Comparison of ENCODE assay signal across 14 cellular contexts in genomic region chr6:149642829-149643580, GRCh38. TPM values are rescaled to one million over a fixed set of nuclear protein-coding genes. Genes with fewer than 3 reads are reported as not detected.
DNase-seq lines count a peak whose midpoint lies in the region; ATAC-seq and TF ChIP-seq lines count a peak whose summit lies in the region.
"Had no signal": no experiment of that assay in that cellular context is flagged by ENCODE, and none has a peak within 500 bp of the region (broad histone marks: within the 10 kb centered on the region; RNA-seq: fewer than 3 reads in every experiment).

No MANE protein-coding gene starts in this region.

- peak overlapping the region; percentile 56 to 72 (median 67) for H3K27ac ChIP-seq in gastrocnemius medialis

- no peaks in the 10 kb centered on the region for H3K27me3 ChIP-seq in gastrocnemius medialis

- intact Hi-C loops in gastrocnemius medialis (cut with DNase I; ENCODE audit: low total_unique reads), result loop anchor here (10.0 kb wide), 1 partner anchor 222 kb away; the partner anchor contains the start of gene LRP11
- intact Hi-C loops in mucosa of descending colon (cut with DNase I, micrococcal nuclease), result no loop called here

- peaks cover 21 to 31% of the 10 kb centered on the region in 2 donors for H3K4me1 ChIP-seq in gastrocnemius medialis
- H3K4me1 ChIP-seq in mucosa of descending colon (ENCODE audit: low read depth), result no peaks in the 10 kb centered on the region

- TF ChIP-seq CTCF in cardiac fibroblast (IDR thresholded peaks at IDR 0.05; ENCODE audit: low read depth, low read length) (no peak), gastrocnemius medialis (IDR thresholded peaks at IDR 0.05 in 4 of 5, conservative IDR thresholded peaks at IDR 0.05 in 1 of 5) (no peak), GM13977 (IDR thresholded peaks at IDR 0.05; ENCODE audit: extremely low read depth, insufficient read depth, missing control alignments) (no peak), mucosa of descending colon (IDR thresholded peaks at IDR 0.05) (no peak)

- in situ Hi-C loops in gastrocnemius medialis (cut with MboI; ENCODE audit: low sequenced_read_pairs in 4 of 4) (no loop called here), GM13977 (cut with MboI; ENCODE audit: low pct_unique_long_range_greater_than_20kb, low sequenced_read_pairs, unreplicated experiment) (no loop called here)

- no peak overlapping the region for H3K4me3 ChIP-seq in cardiac fibroblast (replicated peaks in 1 of 2; ENCODE audit: low read depth in 2 of 2, low read length in 2 of 2)
- no peak overlapping the region for H3K4me3 ChIP-seq in gastrocnemius medialis
- no peak overlapping the region for H3K4me3 ChIP-seq in mucosa of descending colon
- H3K4me3 ChIP-seq: HAP-1 had no signal

- H3K9me3 ChIP-seq in gastrocnemius medialis (no peaks in the 10 kb centered on the region), mucosa of descending colon (no peaks in the 10 kb centered on the region)
- H3K9me3 ChIP-seq: HAP-1 had no signal

- ATAC-seq in GM18498 (IDR thresholded peaks at IDR 0.05; ENCODE audit: unreplicated experiment) (peak; percentile 53), HG02973 (IDR thresholded peaks at IDR 0.05; ENCODE audit: unreplicated experiment) (peak; percentile 59), gastrocnemius medialis (peak in 1 of 2 donors; percentile 74), GM18520 (IDR thresholded peaks at IDR 0.05; ENCODE audit: unreplicated experiment) (no peak), mucosa of descending colon (no peak)
- ATAC-seq: T-cell had no signal

- TF ChIP-seq POLR2A in gastrocnemius medialis (IDR thresholded peaks at IDR 0.05), result no peak

- H3K36me3 ChIP-seq in gastrocnemius medialis (peaks cover 0 to 1% of the 10 kb centered on the region in 2 donors), mucosa of descending colon (ENCODE audit: low read depth) (no peaks in the 10 kb centered on the region)

- DNase-seq in cardiac fibroblast (ENCODE audit: low read depth in 2 of 2) (peak; percentile 47 to 62), gastrocnemius medialis (no peak), SIG-M5 (lab: John Stamatoyannopoulos, UW) (no peak), GM13977 (ENCODE audit: low spot score) (no peak), mucosa of descending colon (no peak)
- DNase-seq: activated CD4-positive, alpha-beta T cell treated with anti-CD3 and anti-CD28 coated beads, Interleukin-2, amount 50 U/mL, for 1 hour; hypothalamus; NCI-H510A treated with DMSO at 0.1 percent for 48 hours; occipital lobe; T-cell had no signal

RNA-seq across cellular contexts. Expression of gene KATNA1, which starts 5.5 kb away (rescaled TPM):
- total RNA-seq in gastrocnemius medialis (10 to 100 TPM; 16.0 to 29.3 (median 26.0) TPM), mucosa of descending colon (10 to 100 TPM in 2 of 3 donors, 1 to 10 TPM in 1; 9.2 to 16.8 (median 13.2) TPM)

Comparison
In these comparisons a context has a peak if more than half of its experiments do, and no peak if none do; other contexts are left out.
1. ATAC-seq: peak in GM18498 (single experiment) and HG02973 (single experiment); none in GM18520 (single experiment) and mucosa of descending colon (single experiment).
2. DNase-seq: peak in cardiac fibroblast (2 of 2); none in gastrocnemius medialis (0 of 2), SIG-M5 (single experiment), GM13977 (single experiment) and mucosa of descending colon (0 of 3).